ENCODE assay signal across 22 cellular contexts in the genomic region with DNA sequence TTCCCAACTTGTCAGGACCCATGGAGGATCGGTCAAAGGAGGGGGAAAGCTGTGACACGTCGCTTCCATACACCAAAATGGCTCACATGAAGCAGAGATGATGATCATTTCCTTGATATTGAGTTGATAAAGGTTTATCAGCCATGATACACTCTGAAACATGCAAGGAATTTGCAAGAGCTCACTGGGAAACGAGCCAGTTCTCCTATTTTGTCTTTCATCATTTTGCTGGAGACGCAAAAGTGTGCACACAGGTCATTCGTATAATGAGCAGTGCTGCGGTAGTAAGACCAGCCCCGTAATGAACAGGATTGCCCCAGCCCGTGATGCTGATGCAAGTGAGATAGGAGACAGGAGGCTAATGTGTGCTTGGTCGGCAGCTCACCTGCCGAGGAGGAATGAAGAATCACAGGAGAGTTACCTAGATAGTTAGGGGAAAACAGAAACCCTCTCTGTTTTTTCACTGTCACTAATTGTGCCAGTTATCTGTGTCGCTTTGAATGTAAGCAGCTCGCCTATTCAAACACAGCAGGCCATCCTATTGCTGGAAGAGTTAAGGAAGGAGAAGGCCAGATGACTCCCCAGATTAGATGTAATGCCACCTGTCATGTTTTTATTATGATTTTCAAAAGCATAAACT.
DNase-seq lines count a peak whose midpoint lies in the region; FAIRE-seq and TF ChIP-seq lines count a peak whose summit lies in the region.
"Had no signal": no experiment of that assay in that cellular context is flagged by ENCODE, and none has a peak within 500 bp of the region (broad histone marks: within the 10 kb centered on the region; RNA-seq: fewer than 3 reads in every experiment).

No MANE protein-coding gene starts in this region.

- no peak overlapping the region for H3K56ac ChIP-seq in mesendoderm (ENCODE audit: low read length)

- peak; percentile 2 for DNase-seq in NCI-H2227 (lab: John Stamatoyannopoulos, UW; ENCODE audit: unreplicated experiment)
- no peak for DNase-seq in NCI-H2227 treated with DMSO at 0.1 percent for 48 hours (lab: John Stamatoyannopoulos, UW)
- peak; percentile 10 for DNase-seq in bronchial epithelial cell (ENCODE audit: low read depth)
- peak; percentile 63 for DNase-seq in mesendoderm
- DNase-seq in NCI-H446 treated with DMSO at 0.1 percent for 48 hours (lab: John Stamatoyannopoulos, UW): no peak
- no peak for DNase-seq in cortex of kidney (lab: John Stamatoyannopoulos, UW)
- DNase-seq in DMS53 treated with DMSO at 0.1 percent for 48 hours (lab: John Stamatoyannopoulos, UW; ENCODE audit: unreplicated experiment): no peak
- DNase-seq in activated CD4-positive, alpha-beta T cell treated with anti-CD3 and anti-CD28 coated beads for 1 hour: no peak
- DNase-seq: 8988T; BE2C; Calu3; CD4-positive, alpha-beta T cell; DND-41; GOT3; NCI-H1048; NCI-H1436 treated with DMSO at 0.1 percent for 48 hours; NCI-H2081 treated with DMSO at 0.1 percent for 48 hours; NCI-H345; NCI-H82 had no signal

- TF ChIP-seq CTCF in bronchial epithelial cell (IDR thresholded peaks at IDR 0.05; ENCODE audit: insufficient read depth, low read length, severe bottlenecking): no peak

- H3K79me2 ChIP-seq in mesendoderm (ENCODE audit: control insufficient read depth, insufficient read depth, low read length): no peaks in the 10 kb centered on the region

- no peak overlapping the region for H3K23ac ChIP-seq in mesendoderm (ENCODE audit: low read length)

- H2BK120ac ChIP-seq in mesendoderm (ENCODE audit: low read depth, low read length): no peak overlapping the region

- H3K36me3 ChIP-seq in bronchial epithelial cell (ENCODE audit: control insufficient read depth, insufficient read depth, low read length) (no peaks in the 10 kb centered on the region), mesendoderm (ENCODE audit: control insufficient read depth, insufficient read depth, low read length) (no peaks in the 10 kb centered on the region)
- H3K36me3 ChIP-seq: BE2C had no signal

- H2AK5ac ChIP-seq in mesendoderm (ENCODE audit: low read length): no peak overlapping the region

- H4K8ac ChIP-seq in mesendoderm (ENCODE audit: low read depth, low read length): no peak overlapping the region

- H3K27me3 ChIP-seq in bronchial epithelial cell (ENCODE audit: control insufficient read depth, insufficient read depth, low read length): no peaks in the 10 kb centered on the region
- no peaks in the 10 kb centered on the region for H3K27me3 ChIP-seq in mesendoderm (ENCODE audit: insufficient read depth, low read length, poor library complexity)
- H3K27me3 ChIP-seq: BE2C had no signal

- H3K79me1 ChIP-seq in mesendoderm (ENCODE audit: low read length): no peaks in the 10 kb centered on the region

- WGBS in mesendoderm (ENCODE audit: extremely low coverage, insufficient coverage, low lambda C conversion rate): no CpG with 5 or more reads among the region's 13 CpGs

- H3K4ac ChIP-seq in mesendoderm (ENCODE audit: low read depth, low read length): no peak overlapping the region

- H3K4me1 ChIP-seq in mesendoderm (ENCODE audit: control insufficient read depth, low read depth, low read length): peaks cover 6% of the 10 kb centered on the region
- H3K4me1 ChIP-seq: BE2C had no signal

- no peak overlapping the region for H3K27ac ChIP-seq in mesendoderm (ENCODE audit: low read depth, low read length)
- H3K27ac ChIP-seq: KMS-11 had no signal

- no peak overlapping the region for H2BK15ac ChIP-seq in mesendoderm (replicated peaks; ENCODE audit: low read depth)

- H3K4me3 ChIP-seq in bronchial epithelial cell (ENCODE audit: low read depth, low read length): no peak overlapping the region
- H3K4me3 ChIP-seq in mesendoderm (ENCODE audit: low read length): no peak overlapping the region

- H3K18ac ChIP-seq in mesendoderm (ENCODE audit: low read length): no peak overlapping the region

- H2BK5ac ChIP-seq in mesendoderm (ENCODE audit: low read length): no peak overlapping the region

- H3K4me2 ChIP-seq in mesendoderm (ENCODE audit: low read length): no peak overlapping the region
- H3K4me2 ChIP-seq: KMS-11 had no signal

- no peak overlapping the region for H3K9ac ChIP-seq in mesendoderm (ENCODE audit: low read length)
- H3K9ac ChIP-seq: KMS-11 had no signal

- FAIRE-seq in bronchial epithelial cell (lab: Jason Lieb, UNC): no peak
- FAIRE-seq: G401.6, HepG2 had no signal

- H4K5ac ChIP-seq in mesendoderm (ENCODE audit: low read length): no peak overlapping the region

Comparison
In these comparisons a context has a peak if more than half of its experiments do, and no peak if none do; other contexts are left out.
1. DNase-seq: peak in NCI-H2227 (single experiment), bronchial epithelial cell (single experiment) and mesendoderm (single experiment); none in NCI-H2227 treated with DMSO at 0.1 percent for 48 hours (single experiment), NCI-H446 treated with DMSO at 0.1 percent for 48 hours (single experiment), cortex of kidney (single experiment), DMS53 treated with DMSO at 0.1 percent for 48 hours (single experiment) and activated CD4-positive, alpha-beta T cell treated with anti-CD3 and anti-CD28 coated beads for 1 hour (single experiment).